8 cellular contexts compared by ENCODE assay signal in genomic region chr1:111140680-111140967, GRCh38. TPM values are rescaled to one million over a fixed set of nuclear protein-coding genes. Genes with fewer than 3 reads are reported as not detected.
DNase-seq lines count a peak whose midpoint lies in the region; ATAC-seq and TF ChIP-seq lines count a peak whose summit lies in the region.

No MANE protein-coding gene starts in this region.

- H3K36me3 ChIP-seq in PC-3 (ENCODE audit: low read depth, low read length) (peaks cover 3% of the 10 kb centered on the region; the same call in 1 of the 2 replicates), mucosa of descending colon (ENCODE audit: low read depth) (no peaks in the 10 kb centered on the region)

- H3K9ac ChIP-seq in PC-3 (ENCODE audit: low read length): peak overlapping the region; percentile 89

- no peaks in the 10 kb centered on the region for H3K9me2 ChIP-seq in PC-3 (replicated peaks; ENCODE audit: low read length)

- H3K27ac ChIP-seq in PC-3 (ENCODE audit: low read length) (0 out of 2 replicates have a peak overlapping the region, but pooled peaks have one; percentile 47), dorsolateral prefrontal cortex (peak overlapping the region in 56 of 59 donors; percentile 53 to 98 (median 92))

- TF ChIP-seq CTCF in PC-3 (conservative IDR thresholded peaks at IDR 0.05; ENCODE audit: low read depth, low read length): no peak
- TF ChIP-seq CTCF in dorsolateral prefrontal cortex (IDR thresholded peaks at IDR 0.05 in 54 of 56, conservative IDR thresholded peaks at IDR 0.05 in 2 of 56; ENCODE audit: low read depth in 1 of 56, partially characterized antibody in 56 of 56): no peak
- TF ChIP-seq CTCF in mucosa of descending colon (IDR thresholded peaks at IDR 0.05): no peak

- peak; percentile 80 for ATAC-seq in PC-3
- ATAC-seq in mucosa of descending colon: no peak
- ATAC-seq in HG02970 (IDR thresholded peaks at IDR 0.05; ENCODE audit: low FRiP score, unreplicated experiment): no peak

- H4K20me1 ChIP-seq in PC-3 (ENCODE audit: low read length): 0 out of 2 replicates have a peak, but pooled peaks cover 4% of the 10 kb centered on the region

- H3K4me3 ChIP-seq in PC-3 (ENCODE audit: low read length): peak overlapping the region; percentile 88
- peak overlapping the region; percentile 63 to 98 (median 91) for H3K4me3 ChIP-seq in dorsolateral prefrontal cortex
- peak overlapping the region; percentile 78 for H3K4me3 ChIP-seq in mucosa of descending colon

- H3K4me1 ChIP-seq in PC-3 (ENCODE audit: insufficient read depth, low read length) (peaks cover 21% of the 10 kb centered on the region), mucosa of descending colon (ENCODE audit: low read depth) (peaks cover 23% of the 10 kb centered on the region)

- H3K4me2 ChIP-seq in PC-3 (ENCODE audit: low read length): peak overlapping the region; percentile 91

- CTCF ChIA-PET in PC-3 (lab: Charles Lee): no interaction called here

- intact Hi-C loops in PC-3 (cut with micrococcal nuclease): loop anchor here (1.0 kb wide), 1 partner anchor 177 kb away; the partner anchor contains the start of gene LRIF1
- intact Hi-C loops in dorsolateral prefrontal cortex (cut with DNase I): no loop called here
- intact Hi-C loops in mucosa of descending colon (cut with DNase I, micrococcal nuclease): no loop called here

- H3K27me3 ChIP-seq in PC-3 (ENCODE audit: low read length): no peaks in the 10 kb centered on the region
- no peaks in the 10 kb centered on the region for H3K27me3 ChIP-seq in dorsolateral prefrontal cortex

- H2AFZ ChIP-seq in PC-3 (ENCODE audit: low read length): peak overlapping the region; percentile 99

- H3K79me2 ChIP-seq in PC-3 (ENCODE audit: low read length): peaks cover 76% of the 10 kb centered on the region

- no TSS peak for BruUV-seq in PC-3 (replicated peaks; lab: Mats Ljungman, UMichigan)

- H3F3A ChIP-seq in PC-3 (ENCODE audit: low read length, unreplicated experiment): no peaks in the 10 kb centered on the region

- H3K9me3 ChIP-seq in PC-3 (ENCODE audit: low read length) (no peaks in the 10 kb centered on the region), mucosa of descending colon (no peaks in the 10 kb centered on the region)

- DNase-seq in SIG-M5 treated with dmso at 0.1 percent for 504 hours (lab: John Stamatoyannopoulos, UW; ENCODE audit: unreplicated experiment) (peak; percentile 33), SIG-M5 (lab: John Stamatoyannopoulos, UW) (no peak), PC-3 (peak; percentile 61), dorsolateral prefrontal cortex (no peak), mucosa of descending colon (peak in 1 of 3 donors; percentile 65), NCI-H2196 (lab: John Stamatoyannopoulos, UW; ENCODE audit: unreplicated experiment) (no peak), activated gamma-delta T cell treated with Interleukin-2 at 50 U/mL for 16 hours (no peak)

- POLR2A ChIA-PET in PC-3 (lab: Charles Lee; ENCODE audit: unreplicated experiment): no interaction called here

RNA-seq across cellular contexts. Expression of gene CEPT1, which starts 0.6 kb away (rescaled TPM):
- 20.6 and 29.6 TPM in 2 replicates for total RNA-seq in PC-3 (2014; rRNA removed)
- total RNA-seq in dorsolateral prefrontal cortex: 10 to 100 TPM; 26.7 to 49.7 (median 38.2) TPM
- 10 to 100 TPM; 29.4 to 35.9 (median 31.0) TPM for total RNA-seq in mucosa of descending colon

RNA-seq across cellular contexts. Expression of gene DRAM2, which starts 0.7 kb away (rescaled TPM):
- total RNA-seq in PC-3 (2014; rRNA removed) (25.7 and 30.0 TPM in 2 replicates), dorsolateral prefrontal cortex (10 to 100 TPM; 11.0 to 38.4 (median 22.1) TPM), mucosa of descending colon (10 to 100 TPM; 44.2 to 52.3 (median 48.5) TPM)

RNA-seq across cellular contexts. Expression of gene DENND2D, which starts 59.8 kb away (rescaled TPM):
- 3.2 and 4.0 TPM in 2 replicates for total RNA-seq in PC-3 (2014; rRNA removed)
- 10 to 100 TPM in 2 of 120 experiments, 1 to 10 TPM in 117, under 1 TPM in 1; 0.76 to 13.9 (median 3.6) TPM for total RNA-seq in dorsolateral prefrontal cortex
- total RNA-seq in mucosa of descending colon: 10 to 100 TPM; 42.2 to 65.4 (median 63.3) TPM

Comparison
In these comparisons a context has a peak if more than half of its experiments do, and no peak if none do; other contexts are left out.
1. DNase-seq: peak in SIG-M5 treated with dmso at 0.1 percent for 504 hours (single experiment) and PC-3 (single experiment); none in SIG-M5 (single experiment), dorsolateral prefrontal cortex (0 of 10), NCI-H2196 (single experiment) and activated gamma-delta T cell treated with Interleukin-2 at 50 U/mL for 16 hours (single experiment).
2. Peak in every context shown above with its lines, with median percentiles within 50 percentile points of each other: H3K4me3 ChIP-seq.